14 cellular contexts compared by ENCODE assay signal in the genomic region with DNA sequence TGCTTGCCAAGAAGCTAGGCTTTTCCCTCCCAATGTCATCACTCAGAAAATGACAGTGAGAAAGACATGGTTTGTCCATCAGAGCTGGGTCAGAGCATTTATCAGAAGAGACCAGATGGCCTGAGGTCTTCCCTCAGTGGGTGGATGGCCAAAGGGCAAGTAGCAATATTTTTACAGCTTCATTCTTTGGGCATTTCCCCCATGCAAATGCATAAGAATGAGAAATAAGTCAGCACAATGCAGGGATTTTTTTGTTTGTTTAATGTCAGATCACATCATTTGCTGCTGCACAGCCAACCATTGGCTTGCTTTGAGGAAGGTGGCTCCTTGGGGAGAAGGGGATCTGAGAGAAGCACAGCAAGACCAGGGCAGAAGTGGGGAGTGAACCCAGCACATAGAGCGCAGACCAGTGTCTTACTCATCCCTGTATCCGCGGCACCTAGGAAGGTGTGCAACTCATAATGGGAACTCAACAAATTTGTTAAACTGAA.
A peak's percentile ranks its signal among the peaks of the same experiment; 100 is the strongest.
DNase-seq lines count a peak whose midpoint lies in the region; ATAC-seq and TF ChIP-seq lines count a peak whose summit lies in the region.
"Had no signal": no experiment of that assay in that cellular context is flagged by ENCODE, and none has a peak within 500 bp of the region (broad histone marks: within the 10 kb centered on the region; RNA-seq: fewer than 3 reads in every experiment).

No MANE protein-coding gene starts in this region.

- ATAC-seq in GM19452 (IDR thresholded peaks at IDR 0.05; ENCODE audit: unreplicated experiment) (peak; percentile 59), HG02798 (IDR thresholded peaks at IDR 0.05; ENCODE audit: poor library complexity, unreplicated experiment) (peak; percentile 80), HG03469 (IDR thresholded peaks at IDR 0.05; ENCODE audit: unreplicated experiment) (peak; percentile 83)

- DNase-seq in GM13977 (ENCODE audit: low spot score) (peak; percentile 64), H4 (ENCODE audit: low spot score) (no peak), NCI-H1694 treated with DMSO at 0.1 percent for 48 hours (lab: John Stamatoyannopoulos, UW) (no peak)
- DNase-seq in stimulated activated CD4-positive, alpha-beta T cell treated with anti-CD3 and anti-CD28 coated beads, Interleukin-15, amount 100 ng/mL, for 24 hours = no peak
- DNase-seq in activated CD8-positive, alpha-beta memory T cell treated with anti-CD3 and anti-CD28 coated beads, Interleukin-2, amount 50 U/mL, for 4 hours = no peak
- DNase-seq: ACHN; activated CD4-positive, alpha-beta T cell treated with anti-CD3 and anti-CD28 coated beads, Interleukin-2, amount 50 U/mL, for 4 hours; cerebellar nuclear complex; midbrain; NCI-H1105 treated with DMSO at 0.1 percent for 48 hours; NK-92 treated with Interleukin-12 subunit alpha and Interleukin-12 subunit beta, amount 100 ng/mL, for 24 hours had no signal

- TF ChIP-seq CTCF in GM13977 (IDR thresholded peaks at IDR 0.05; ENCODE audit: extremely low read depth, insufficient read depth, missing control alignments) = no peak

- in situ Hi-C loops in GM13977 (cut with MboI; ENCODE audit: low pct_unique_long_range_greater_than_20kb, low sequenced_read_pairs, unreplicated experiment) = no loop called here
